Comparison of ENCODE assay signal across 12 cellular contexts in the genomic region with DNA sequence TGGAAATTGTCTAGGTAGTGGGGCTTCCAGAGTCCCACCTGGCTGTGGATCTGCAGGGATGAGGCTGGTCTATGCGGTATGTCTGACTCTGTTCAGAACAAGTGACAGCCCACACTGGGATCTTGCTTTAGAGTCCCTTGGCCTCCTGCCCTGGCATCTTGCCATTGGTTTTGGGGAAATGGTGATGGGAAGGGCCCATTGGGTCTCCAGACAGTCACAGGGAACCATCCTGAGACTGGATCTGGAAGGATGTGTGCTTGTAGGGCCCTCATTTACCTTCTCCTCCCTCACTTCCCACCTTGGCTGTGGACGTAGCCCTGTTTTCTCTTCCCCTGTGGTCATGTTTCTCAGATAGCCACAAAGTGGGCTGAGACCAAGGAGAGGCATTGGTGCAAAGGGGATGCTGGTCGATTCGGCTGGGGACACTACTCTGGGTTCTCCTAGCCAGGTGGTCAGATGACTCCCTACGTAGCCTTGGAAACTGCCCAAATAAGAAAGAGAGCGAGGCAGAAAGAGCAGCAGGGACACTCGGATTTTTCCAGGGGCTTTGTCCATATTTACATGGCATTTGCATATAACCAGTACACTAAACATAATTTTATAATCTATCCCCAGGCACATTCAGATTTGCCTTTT. TPM values are rescaled to one million over a fixed set of nuclear protein-coding genes. Genes with fewer than 3 reads are reported as not detected.
DNase-seq lines count a peak whose midpoint lies in the region; ATAC-seq and TF ChIP-seq lines count a peak whose summit lies in the region.
"Had no signal": no experiment of that assay in that cellular context is flagged by ENCODE, and none has a peak within 500 bp of the region (broad histone marks: within the 10 kb centered on the region; RNA-seq: fewer than 3 reads in every experiment).

No MANE protein-coding gene starts in this region.

- no peaks in the 10 kb centered on the region for H3F3A ChIP-seq in GM23248 (ENCODE audit: insufficient read depth)

- DNase-seq in GM23248, result peak; percentile 2
- DNase-seq in adrenal gland, result peak in 6 of 7 donors; percentile 39 to 78 (median 44)
- peak; percentile 74 for DNase-seq in sciatic nerve (ENCODE audit: low spot score)
- DNase-seq in SHP77 treated with DMSO at 0.1 percent for 48 hours (lab: John Stamatoyannopoulos, UW), result no peak
- no peak for DNase-seq in NCI-H2227 treated with DMSO at 0.1 percent for 48 hours (lab: John Stamatoyannopoulos, UW)
- no peak for DNase-seq in T-helper 2 cell treated with Interferon-gamma antibody and Interleukin-4, amounts not matched to agents 5 μg/mL and 100 μg/mL, for 36 hours (ENCODE audit: low spot score)
- DNase-seq: AML-193; foreskin melanocyte; NCI-H1694; stimulated activated CD8-positive, alpha-beta memory T cell treated with anti-CD3 and anti-CD28 coated beads, Interleukin-4, amount 100 ng/mL, for 48 hours had no signal

- no peaks in the 10 kb centered on the region for H4K20me1 ChIP-seq in GM23248 (ENCODE audit: insufficient read depth)

- H3K27ac Mint-ChIP-seq in T-helper 2 cell treated with Interferon-gamma antibody and Interleukin-4, amounts not matched to agents 5 μg/mL and 100 μg/mL, for 36 hours, result no peak overlapping the region

- no peak for TF ChIP-seq POLR2A in adrenal gland (IDR thresholded peaks at IDR 0.05)

- no peak overlapping the region for H2AFZ ChIP-seq in GM23248

- peak; percentile 31 for ATAC-seq in sciatic nerve
- ATAC-seq in HG03045 (IDR thresholded peaks at IDR 0.05; ENCODE audit: unreplicated experiment), result no peak

- H3K36me3 Mint-ChIP-seq in T-helper 2 cell treated with Interferon-gamma antibody and Interleukin-4, amounts not matched to agents 5 μg/mL and 100 μg/mL, for 36 hours (ENCODE audit: low read depth), result no peaks in the 10 kb centered on the region

- no peak overlapping the region for H3K4me2 ChIP-seq in GM23248 (ENCODE audit: unreplicated experiment)

- H3K9me2 ChIP-seq in GM23248 (ENCODE audit: insufficient read depth), result no peaks in the 10 kb centered on the region

- no peaks in the 10 kb centered on the region for H3K9me3 ChIP-seq in GM23248 (ENCODE audit: low read depth)
- no peaks in the 10 kb centered on the region for H3K9me3 ChIP-seq in adrenal gland (replicated peaks in 1 of 3)

- H3K4me1 ChIP-seq in GM23248 (ENCODE audit: insufficient read depth), result peaks cover 9% of the 10 kb centered on the region; the same call in 1 of the 2 replicates
- peaks cover 26 to 70% of the 10 kb centered on the region in 2 donors for H3K4me1 ChIP-seq in adrenal gland (replicated peaks in 1 of 2)

- no peaks in the 10 kb centered on the region for H3K27me3 Mint-ChIP-seq in T-helper 2 cell treated with Interferon-gamma antibody and Interleukin-4, amounts not matched to agents 5 μg/mL and 100 μg/mL, for 36 hours (ENCODE audit: low read depth)

- no peak overlapping the region for H3K27ac ChIP-seq in GM23248
- peak overlapping the region; percentile 20 to 91 (median 75) for H3K27ac ChIP-seq in adrenal gland
- peak overlapping the region; percentile 80 for H3K27ac ChIP-seq in layer of hippocampus (ENCODE audit: low read depth, low read length)

- no peaks in the 10 kb centered on the region for H3K9me3 Mint-ChIP-seq in T-helper 2 cell treated with Interferon-gamma antibody and Interleukin-4, amounts not matched to agents 5 μg/mL and 100 μg/mL, for 36 hours

- WGBS in GM23248 (ENCODE audit: low coverage in 1 of 2, low lambda C conversion rate in 2 of 2, missing lambda C conversion rate in 2 of 2), 2 experiments, result 71 to 73% methylated on average over 7 of the region's 7 CpGs
- 37 to 51% (median 41%) methylated on average over 5 to 7 of the region's 7 CpGs for WGBS in adrenal gland, 4 donors

- no peaks in the 10 kb centered on the region for H3K4me1 Mint-ChIP-seq in T-helper 2 cell treated with Interferon-gamma antibody and Interleukin-4, amounts not matched to agents 5 μg/mL and 100 μg/mL, for 36 hours (ENCODE audit: low read depth)

- peaks cover 73% of the 10 kb centered on the region for H3K79me2 ChIP-seq in GM23248 (ENCODE audit: insufficient read depth)

- H3K36me3 ChIP-seq in GM23248 (ENCODE audit: low read depth) (no peaks in the 10 kb centered on the region), adrenal gland (replicated peaks in 1 of 2) (no peaks in the 10 kb centered on the region)

- H3K27me3 ChIP-seq in GM23248 (replicated peaks; ENCODE audit: insufficient read depth), result no peaks in the 10 kb centered on the region
- H3K27me3 ChIP-seq in adrenal gland, result no peaks in the 10 kb centered on the region
- H3K27me3 ChIP-seq in layer of hippocampus (ENCODE audit: control insufficient read depth, insufficient read depth, low read length), result no peaks in the 10 kb centered on the region

- no peak overlapping the region for H3K9ac ChIP-seq in GM23248

- in situ Hi-C loops in GM23248 (cut with MboI), result no loop called here

- intact Hi-C loops in adrenal gland (cut with DNase I) (no loop called here), sciatic nerve (cut with DNase I) (no loop called here)

- H3K4me3 Mint-ChIP-seq in T-helper 2 cell treated with Interferon-gamma antibody and Interleukin-4, amounts not matched to agents 5 μg/mL and 100 μg/mL, for 36 hours, result no peak overlapping the region

- H3K4me3 ChIP-seq in GM23248 (no peak overlapping the region), adrenal gland (no peak overlapping the region)

- TF ChIP-seq CTCF in adrenal gland (IDR thresholded peaks at IDR 0.05), result no peak

RNA-seq across cellular contexts. Expression of a gene that starts 15.1 kb away (rescaled TPM):
- total RNA-seq in GM23248 (2014; rRNA removed; shearing (Covaris generic)), result 5.5 and 5.8 TPM in 2 replicates
- polyA plus RNA-seq in GM23248 (2016; fragmentation: Nextera tagmentation; extraction: Ambion mirVana) (3.0 and 3.1 TPM in 2 replicates), adrenal gland (10 to 100 TPM; 10.1 to 23.6 (median 10.3) TPM)
- total RNA-seq in adrenal gland (10 to 100 TPM; 13.7 to 44.5 (median 28.7) TPM), sciatic nerve (56.3 TPM)

Comparison
In these comparisons a context has a peak if more than half of its experiments do, and no peak if none do; other contexts are left out.
1. DNase-seq: peak in GM23248 (single experiment), adrenal gland (6 of 7) and sciatic nerve (single experiment); none in SHP77 treated with DMSO at 0.1 percent for 48 hours (single experiment), NCI-H2227 treated with DMSO at 0.1 percent for 48 hours (single experiment) and T-helper 2 cell treated with Interferon-gamma antibody and Interleukin-4, amounts not matched to agents 5 μg/mL and 100 μg/mL, for 36 hours (single experiment).